ENCODE assay signal across 8 cellular contexts in genomic region chr16:29702307-29702706, GRCh38. TPM values are rescaled to one million over a fixed set of nuclear protein-coding genes. Genes with fewer than 3 reads are reported as not detected.
A peak's percentile ranks its signal among the peaks of the same experiment; 100 is the strongest.
DNase-seq lines count a peak whose midpoint lies in the region; ATAC-seq and FAIRE-seq lines count a peak whose summit lies in the region.

No MANE protein-coding gene starts in this region.

- peak overlapping the region; percentile 70 for H3K9ac ChIP-seq in BLaER1

- peak; percentile 38 for ATAC-seq in GM18909 (IDR thresholded peaks at IDR 0.05; ENCODE audit: poor library complexity, unreplicated experiment)
- ATAC-seq in HG03354 (IDR thresholded peaks at IDR 0.05; ENCODE audit: poor library complexity, severe bottlenecking, unreplicated experiment) = peak; percentile 50
- no peak for ATAC-seq in HG03521 (IDR thresholded peaks at IDR 0.05; ENCODE audit: unreplicated experiment)
- ATAC-seq in left lobe of liver = no peak

- peaks cover 79% of the 10 kb centered on the region for H3K4me1 ChIP-seq in BLaER1

- peak overlapping the region; percentile 90 for H3K4me2 ChIP-seq in BLaER1

- FAIRE-seq in RCC 7860 (lab: Jason Lieb, UNC) = no peak

- peak overlapping the region; percentile 49 for H3K4me3 ChIP-seq in BLaER1

- DNase-seq in activated effector memory CD4-positive, alpha-beta T cell treated with Interleukin-2 at 50 U/mL for 16 hours = peak; percentile 2
- DNase-seq in left lobe of liver (ENCODE audit: low spot score) (no peak), RCC 7860 (ENCODE audit: low spot score) (no peak), NCI-H2196 (lab: John Stamatoyannopoulos, UW; ENCODE audit: unreplicated experiment) (no peak)

- peaks cover 35% of the 10 kb centered on the region for H3K9me3 ChIP-seq in BLaER1

- peaks cover 25% of the 10 kb centered on the region for H3K36me3 ChIP-seq in BLaER1

- H3K27me3 ChIP-seq in BLaER1 = no peaks in the 10 kb centered on the region

- no peaks in the 10 kb centered on the region for H4K20me1 ChIP-seq in BLaER1

- peak overlapping the region; percentile 84 for H3K27ac ChIP-seq in BLaER1

RNA-seq across cellular contexts. Expression of gene QPRT, which starts 23.3 kb away (rescaled TPM):
- total RNA-seq in left lobe of liver = 143 TPM

RNA-seq across cellular contexts. Expression of gene SPN, which starts 39.3 kb away (rescaled TPM):
- total RNA-seq in left lobe of liver = 1.3 TPM

RNA-seq across cellular contexts. Expression of gene C16orf54, which starts 43.5 kb away (rescaled TPM):
- 0.53 TPM for total RNA-seq in left lobe of liver

Comparison
In these comparisons a context has a peak if more than half of its experiments do, and no peak if none do; other contexts are left out.
1. ATAC-seq: peak in GM18909 (single experiment) and HG03354 (single experiment); none in HG03521 (single experiment) and left lobe of liver (single experiment).